18 cellular contexts compared by ENCODE assay signal in genomic region chr9:12708562-12709298, GRCh38. TPM values are rescaled to one million over a fixed set of nuclear protein-coding genes. Genes with fewer than 3 reads are reported as not detected.
A peak's percentile ranks its signal among the peaks of the same experiment; 100 is the strongest.
DNase-seq lines count a peak whose midpoint lies in the region; ATAC-seq, FAIRE-seq and TF ChIP-seq lines count a peak whose summit lies in the region.
"Had no signal": no experiment of that assay in that cellular context is flagged by ENCODE, and none has a peak within 500 bp of the region (broad histone marks: within the 10 kb centered on the region; RNA-seq: fewer than 3 reads in every experiment).

No MANE protein-coding gene starts in this region.

- POLR2A ChIA-PET in BJ (lab: Charles Lee) (no interaction called here), HepG2 (lab: Yijun Ruan, JAX) (no interaction called here)
- POLR2A ChIA-PET in activated CD4-positive, alpha-beta T cell treated with anti-CD3 and anti-CD28 coated beads for 36 hours (lab: Charles Lee), result no interaction called here

- no peak overlapping the region for H3K4me3 Mint-ChIP-seq in activated CD4-positive, alpha-beta T cell treated with anti-CD3 and anti-CD28 coated beads for 36 hours
- H3K4me3 Mint-ChIP-seq in glutamatergic neuron (ENCODE audit: unreplicated experiment), result no peak overlapping the region
- H3K4me3 Mint-ChIP-seq in activated naive CD8-positive, alpha-beta T cell treated with anti-CD3 and anti-CD28 coated beads, Interleukin-2, amount 50 U/mL, for 24 hours, result no peak overlapping the region
- H3K4me3 Mint-ChIP-seq: CD14-positive monocyte; stimulated activated memory B cell treated with anti-CD40 and anti-IgM and Interleukin-4, amounts not matched to agents 10 μg/mL and 1 μg/mL and 100 μg/mL, for 72 hours had no signal

- no peak overlapping the region for H3K4me2 ChIP-seq in HepG2 (ENCODE audit: low read depth, low read length)

- 13% methylated on average over 5 of the region's 5 CpGs for WGBS in HepG2 (ENCODE audit: low lambda C conversion rate)

- no peaks in the 10 kb centered on the region for H4K20me1 ChIP-seq in HepG2 (ENCODE audit: insufficient read depth, low read length)

- H3K9me3 Mint-ChIP-seq in activated CD4-positive, alpha-beta T cell treated with anti-CD3 and anti-CD28 coated beads for 36 hours (ENCODE audit: low read depth), result peaks cover 2% of the 10 kb centered on the region
- H3K9me3 Mint-ChIP-seq in glutamatergic neuron (ENCODE audit: unreplicated experiment), result no peaks in the 10 kb centered on the region
- peaks cover 4% of the 10 kb centered on the region for H3K9me3 Mint-ChIP-seq in activated naive CD8-positive, alpha-beta T cell treated with anti-CD3 and anti-CD28 coated beads, Interleukin-2, amount 50 U/mL, for 24 hours
- H3K9me3 Mint-ChIP-seq: CD14-positive monocyte; stimulated activated memory B cell treated with anti-CD40 and anti-IgM and Interleukin-4, amounts not matched to agents 10 μg/mL and 1 μg/mL and 100 μg/mL, for 72 hours had no signal

- H3K36me3 Mint-ChIP-seq in activated CD4-positive, alpha-beta T cell treated with anti-CD3 and anti-CD28 coated beads for 36 hours (ENCODE audit: low read depth), result no peaks in the 10 kb centered on the region
- no peaks in the 10 kb centered on the region for H3K36me3 Mint-ChIP-seq in glutamatergic neuron (ENCODE audit: unreplicated experiment)
- H3K36me3 Mint-ChIP-seq in activated naive CD8-positive, alpha-beta T cell treated with anti-CD3 and anti-CD28 coated beads, Interleukin-2, amount 50 U/mL, for 24 hours (ENCODE audit: low read depth), result no peaks in the 10 kb centered on the region
- H3K36me3 Mint-ChIP-seq: CD14-positive monocyte; stimulated activated memory B cell treated with anti-CD40 and anti-IgM and Interleukin-4, amounts not matched to agents 10 μg/mL and 1 μg/mL and 100 μg/mL, for 72 hours had no signal

- H3K27ac ChIP-seq in HepG2 (ENCODE audit: extremely low read length, insufficient read depth, low read length), result no peak overlapping the region
- H3K27ac ChIP-seq: cardiac muscle cell, left ventricle myocardium inferior, ovary, SK-N-MC had no signal

- TF ChIP-seq RAD21 in HepG2 (CRISPR knock-in tag; IDR thresholded peaks at IDR 0.05), result no peak

- H3K27me3 Mint-ChIP-seq in activated CD4-positive, alpha-beta T cell treated with anti-CD3 and anti-CD28 coated beads for 36 hours, result no peaks in the 10 kb centered on the region
- H3K27me3 Mint-ChIP-seq in glutamatergic neuron (ENCODE audit: unreplicated experiment), result no peaks in the 10 kb centered on the region
- H3K27me3 Mint-ChIP-seq in activated naive CD8-positive, alpha-beta T cell treated with anti-CD3 and anti-CD28 coated beads, Interleukin-2, amount 50 U/mL, for 24 hours, result no peaks in the 10 kb centered on the region
- H3K27me3 Mint-ChIP-seq: stimulated activated memory B cell treated with anti-CD40 and anti-IgM and Interleukin-4, amounts not matched to agents 10 μg/mL and 1 μg/mL and 100 μg/mL, for 72 hours had no signal

- no peak for TF ChIP-seq EP300 in HepG2 (IDR thresholded peaks at IDR 0.05; ENCODE audit: low read depth in 2 of 2, low read length in 2 of 2)
- TF ChIP-seq EP300 in HepG2 (CRISPR knock-in tag; IDR thresholded peaks at IDR 0.05; ENCODE audit: borderline replicate concordance), result no peak

- TF ChIP-seq CTCF in BJ (IDR thresholded peaks at IDR 0.05; ENCODE audit: insufficient read depth, low read depth, low read length) (no peak), bronchial epithelial cell (IDR thresholded peaks at IDR 0.05; ENCODE audit: insufficient read depth, low read length, severe bottlenecking) (no peak), HepG2 (CRISPR knock-in tag; IDR thresholded peaks at IDR 0.05) (no peak), glutamatergic neuron (IDR thresholded peaks at IDR 0.05; ENCODE audit: partially characterized antibody, unreplicated experiment) (no peak), GM13976 (IDR thresholded peaks at IDR 0.05; ENCODE audit: borderline replicate concordance, control extremely low read depth, extremely low read depth, insufficient read depth, missing control alignments) (no peak)

- no peak for ATAC-seq in HepG2
- ATAC-seq in activated CD4-positive, alpha-beta T cell treated with anti-CD3 and anti-CD28 coated beads for 36 hours, result no peak
- no peak for ATAC-seq in activated naive CD8-positive, alpha-beta T cell treated with anti-CD3 and anti-CD28 coated beads, Interleukin-2, amount 50 U/mL, for 24 hours
- ATAC-seq: stimulated activated memory B cell treated with anti-CD40 and anti-IgM and Interleukin-4, amounts not matched to agents 10 μg/mL and 1 μg/mL and 100 μg/mL, for 72 hours had no signal

- H3K36me3 ChIP-seq in BJ (ENCODE audit: control insufficient read depth, insufficient read depth, low read length) (no peaks in the 10 kb centered on the region), bronchial epithelial cell (ENCODE audit: control insufficient read depth, insufficient read depth, low read length) (no peaks in the 10 kb centered on the region), HepG2 (replicated peaks in 1 of 2; ENCODE audit: control insufficient read depth in 1 of 2, insufficient read depth in 2 of 2, low read length in 2 of 2) (no peaks in the 10 kb centered on the region)
- H3K36me3 ChIP-seq: cardiac muscle cell, ovary had no signal

- CTCF ChIA-PET in BJ (lab: Yijun Ruan, JAX), result interaction anchor here (0.6 kb wide), 1 partner anchor 380 kb away, joined by 3 read pairs; no protein-coding TSS in a partner anchor
- CTCF ChIA-PET in HepG2 (lab: Yijun Ruan, JAX; ENCODE audit: low intra/inter-chr PET ratio, low total read pairs), result no interaction called here
- CTCF ChIA-PET in activated CD4-positive, alpha-beta T cell treated with anti-CD3 and anti-CD28 coated beads for 36 hours (lab: Charles Lee), result no interaction called here

- no peak overlapping the region for H2AFZ ChIP-seq in HepG2 (ENCODE audit: low read length)

- intact Hi-C loops in HepG2 (cut with micrococcal nuclease; ENCODE audit: unreplicated experiment), result no loop called here
- intact Hi-C loops in activated CD4-positive, alpha-beta T cell treated with anti-CD3 and anti-CD28 coated beads for 36 hours (cut with DNase I, micrococcal nuclease), result no loop called here

- H3K79me2 ChIP-seq in HepG2 (ENCODE audit: insufficient read depth, low read length), result no peaks in the 10 kb centered on the region

- no peak overlapping the region for H3K27ac Mint-ChIP-seq in activated CD4-positive, alpha-beta T cell treated with anti-CD3 and anti-CD28 coated beads for 36 hours
- H3K27ac Mint-ChIP-seq in glutamatergic neuron (ENCODE audit: unreplicated experiment), result no peak overlapping the region
- H3K27ac Mint-ChIP-seq in activated naive CD8-positive, alpha-beta T cell treated with anti-CD3 and anti-CD28 coated beads, Interleukin-2, amount 50 U/mL, for 24 hours, result no peak overlapping the region
- H3K27ac Mint-ChIP-seq: CD14-positive monocyte; stimulated activated memory B cell treated with anti-CD40 and anti-IgM and Interleukin-4, amounts not matched to agents 10 μg/mL and 1 μg/mL and 100 μg/mL, for 72 hours had no signal

- FAIRE-seq in bronchial epithelial cell (lab: Jason Lieb, UNC), result no peak
- no peak for FAIRE-seq in HepG2 (lab: Jason Lieb, UNC)

- TF ChIP-seq POLR2A in HepG2 (IDR thresholded peaks at IDR 0.05; ENCODE audit: insufficient read depth in 1 of 2, low read depth in 2 of 2, low read length in 2 of 2), result no peak

- in situ Hi-C loops in HepG2 (cut with HindIII; ENCODE audit: extremely low pct_ligation_motif_present, low pct_unique_long_range_greater_than_20kb) (no loop called here), GM13976 (cut with MboI; ENCODE audit: low sequenced_read_pairs, unreplicated experiment) (no loop called here)

- BruUV-seq in HepG2 (replicated peaks; lab: Mats Ljungman, UMichigan), result no TSS peak

- H3K4me3 ChIP-seq in BJ (ENCODE audit: low read depth, low read length) (no peak overlapping the region), bronchial epithelial cell (ENCODE audit: low read depth, low read length) (no peak overlapping the region), HepG2 (replicated peaks in 1 of 3; ENCODE audit: insufficient read depth in 1 of 3, low read depth in 2 of 3, low read length in 3 of 3) (no peak overlapping the region)
- H3K4me3 ChIP-seq: cardiac muscle cell, left ventricle myocardium inferior, ovary, SK-N-MC had no signal

- no peaks in the 10 kb centered on the region for H3K4me1 Mint-ChIP-seq in activated CD4-positive, alpha-beta T cell treated with anti-CD3 and anti-CD28 coated beads for 36 hours
- H3K4me1 Mint-ChIP-seq in glutamatergic neuron (ENCODE audit: low read depth, unreplicated experiment), result peaks cover 8% of the 10 kb centered on the region
- no peaks in the 10 kb centered on the region for H3K4me1 Mint-ChIP-seq in activated naive CD8-positive, alpha-beta T cell treated with anti-CD3 and anti-CD28 coated beads, Interleukin-2, amount 50 U/mL, for 24 hours
- H3K4me1 Mint-ChIP-seq: CD14-positive monocyte; stimulated activated memory B cell treated with anti-CD40 and anti-IgM and Interleukin-4, amounts not matched to agents 10 μg/mL and 1 μg/mL and 100 μg/mL, for 72 hours had no signal

- DNase-seq in BJ (ENCODE audit: low read depth), result peak; percentile 41
- DNase-seq in MV-4-11 (lab: John Stamatoyannopoulos, UW), result peak; percentile 38
- DNase-seq in bronchial epithelial cell (ENCODE audit: low read depth), result peak; percentile 89
- peak; percentile 1 for DNase-seq in HepG2 (ENCODE audit: low spot score)
- no peak for DNase-seq in activated CD4-positive, alpha-beta T cell treated with anti-CD3 and anti-CD28 coated beads for 36 hours
- DNase-seq in glutamatergic neuron, result no peak
- no peak for DNase-seq in GM13976 (ENCODE audit: low spot score)
- no peak for DNase-seq in activated naive CD8-positive, alpha-beta T cell treated with anti-CD3 and anti-CD28 coated beads, Interleukin-2, amount 50 U/mL, for 24 hours
- DNase-seq: activated CD4-positive, alpha-beta T cell treated with anti-CD3 and anti-CD28 coated beads for 1 hour; left ventricle myocardium inferior; NCI-H1417; NCI-H774; ovary; stimulated activated CD4-positive, alpha-beta T cell treated with anti-CD3 and anti-CD28 coated beads, Interleukin-1b, Interleukin-23, amount 100 ng/mL, for 48 hours had no signal

- H3K9ac ChIP-seq in HepG2 (ENCODE audit: insufficient read depth, low read depth, low read length), result no peak overlapping the region

- H3K27me3 ChIP-seq in BJ (ENCODE audit: control insufficient read depth, insufficient read depth, low read length) (no peaks in the 10 kb centered on the region), bronchial epithelial cell (ENCODE audit: control insufficient read depth, insufficient read depth, low read length) (no peaks in the 10 kb centered on the region), HepG2 (ENCODE audit: control insufficient read depth in 1 of 2, insufficient read depth in 2 of 2, low read length in 2 of 2) (no peaks in the 10 kb centered on the region)
- H3K27me3 ChIP-seq: cardiac muscle cell, ovary had no signal

- no peaks in the 10 kb centered on the region for H3K4me1 ChIP-seq in HepG2 (ENCODE audit: insufficient read depth, low read length)

- no peaks in the 10 kb centered on the region for H3K9me3 ChIP-seq in HepG2 (ENCODE audit: low read length)
- H3K9me3 ChIP-seq: left ventricle myocardium inferior, ovary had no signal

RNA-seq across cellular contexts. Expression of gene TYRP1, which starts 15.5 kb away (rescaled TPM):
- polyA plus RNA-seq in BJ (2011; rRNA removed) (0.10 and 0.13 TPM in 2 replicates), HepG2 (2011; rRNA removed) (0.04 TPM in 1 of 2 replicates, not detected in the other)
- polyA minus RNA-seq in BJ (2011; rRNA and poly(A)+ RNA removed), result not detected in 2 replicates
- total RNA-seq in bronchial epithelial cell (not detected in 2 replicates), HepG2 (2016; rRNA removed; fragmentation: Illumina TruSeq; extraction: Trizol) (0.28 TPM in 1 of 2 replicates, not detected in the other), glutamatergic neuron (ENCODE audit: unreplicated experiment) (not detected)
- not detected in 2 replicates for total RNA-seq in HepG2 (2016; cell fraction: cytosol; rRNA removed; fragmentation: Illumina TruSeq; extraction: Trizol; ENCODE audit: low read depth)
- total RNA-seq in HepG2 (2016; cell fraction: insoluble cytoplasmic fraction; rRNA removed; fragmentation: Illumina TruSeq; extraction: Trizol), result not detected in 2 replicates
- not detected in 2 replicates for total RNA-seq in HepG2 (2016; cell fraction: membrane; rRNA removed; fragmentation: Illumina TruSeq; extraction: Trizol)
- total RNA-seq in HepG2 (2016; cell fraction: nucleus; rRNA removed; fragmentation: Illumina TruSeq; extraction: Trizol), result not detected in 2 replicates
- polyA plus RNA-seq in HepG2 (2011; cell fraction: cytosol; rRNA removed), result not detected in 2 replicates
- not detected in 2 replicates for polyA plus RNA-seq in HepG2 (2011; cell fraction: nucleus; rRNA removed)
- polyA plus RNA-seq in HepG2 (2012), result not detected in 2 replicates
- 0.06 TPM in 1 of 2 replicates, not detected in the other for polyA plus RNA-seq in HepG2 (2016; cell fraction: cytosol; fragmentation: Illumina TruSeq; extraction: Trizol; ENCODE audit: low read depth)
- not detected in 2 replicates for polyA plus RNA-seq in HepG2 (2016; cell fraction: insoluble cytoplasmic fraction; fragmentation: Illumina TruSeq; extraction: Trizol; ENCODE audit: low read depth)
- not detected in 2 replicates for polyA plus RNA-seq in HepG2 (2016; cell fraction: membrane; fragmentation: Illumina TruSeq; extraction: Trizol; ENCODE audit: low read depth)
- polyA plus RNA-seq in HepG2 (2016; cell fraction: nucleus; fragmentation: Illumina TruSeq; extraction: Trizol; ENCODE audit: insufficient read depth, low read depth), result not detected in 2 replicates
- polyA minus RNA-seq in HepG2 (2011; rRNA and poly(A)+ RNA removed; ENCODE audit: low replicate concordance), result 0.14 TPM in 1 of 2 replicates, not detected in the other
- polyA minus RNA-seq in HepG2 (2011; cell fraction: cytosol; rRNA and poly(A)+ RNA removed), result not detected in 2 replicates
- not detected in 2 replicates for polyA minus RNA-seq in HepG2 (2011; cell fraction: nucleus; rRNA and poly(A)+ RNA removed)
- total RNA-seq in activated CD4-positive, alpha-beta T cell treated with anti-CD3 and anti-CD28 coated beads for 36 hours, result not detected
- total RNA-seq: ovary had no signal
- polyA plus RNA-seq: CD14-positive monocyte had no signal

Comparison
In these comparisons a context has a peak if more than half of its experiments do, and no peak if none do; other contexts are left out.
1. DNase-seq: peak in BJ (single experiment), MV-4-11 (single experiment), bronchial epithelial cell (single experiment) and HepG2 (single experiment); none in activated CD4-positive, alpha-beta T cell treated with anti-CD3 and anti-CD28 coated beads for 36 hours (single experiment), glutamatergic neuron (single experiment), GM13976 (single experiment) and activated naive CD8-positive, alpha-beta T cell treated with anti-CD3 and anti-CD28 coated beads, Interleukin-2, amount 50 U/mL, for 24 hours (single experiment).